Comparison of ENCODE assay signal across 8 cellular contexts in the genomic region with DNA sequence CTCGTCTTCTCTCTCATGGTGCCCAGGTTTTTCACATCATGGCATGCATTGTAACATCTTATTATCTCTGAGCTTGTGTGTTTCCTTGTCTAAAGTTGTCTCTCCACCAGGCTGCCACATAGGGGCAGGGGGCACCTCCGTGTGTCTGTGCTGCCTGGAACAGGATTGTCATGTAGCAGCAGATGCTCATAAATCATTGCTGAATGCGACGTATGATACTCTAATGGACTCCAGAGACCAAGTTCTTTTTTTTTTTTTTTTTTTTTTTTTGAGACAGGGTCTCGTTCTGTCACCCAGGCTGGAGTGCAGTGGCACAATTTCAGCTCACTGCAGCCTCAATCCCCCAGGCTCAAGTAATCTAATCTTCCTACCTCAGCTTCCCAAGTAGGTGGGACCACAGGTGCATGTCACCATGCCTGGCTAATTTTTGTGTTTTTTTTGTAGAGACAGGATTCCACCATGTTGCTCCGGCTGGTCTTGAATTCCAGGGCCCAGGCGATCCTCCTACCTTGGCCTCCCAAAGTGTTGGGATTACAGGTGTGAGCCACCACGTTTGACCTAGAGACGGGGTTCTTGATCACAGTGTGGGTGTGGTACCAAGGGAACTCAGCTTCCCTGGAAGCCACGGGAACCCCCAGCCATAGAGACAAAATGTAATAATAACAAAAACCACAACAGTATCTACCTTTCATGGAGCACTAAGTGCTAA. TPM values are rescaled to one million over a fixed set of nuclear protein-coding genes. Genes with fewer than 3 reads are reported as not detected.
DNase-seq lines count a peak whose midpoint lies in the region; ATAC-seq and TF ChIP-seq lines count a peak whose summit lies in the region.

No MANE protein-coding gene starts in this region.

- H3K27ac ChIP-seq in upper lobe of right lung (peak overlapping the region; percentile 1), SJCRH30 (no peak overlapping the region)

- no peak for DNase-seq in natural killer cell treated with Interleukin-12 subunit alpha and Interleukin-12 subunit beta and Interleukin-15 and Interleukin-18, amount 100 ng/mL, for 72 hours (ENCODE audit: low spot score)
- DNase-seq in natural killer cell (no peak), upper lobe of right lung (no peak), NCI-H345 treated with DMSO at 0.1 percent for 48 hours (lab: John Stamatoyannopoulos, UW; ENCODE audit: unreplicated experiment) (no peak), NCI-H2196 treated with DMSO at 0.1 percent for 48 hours (lab: John Stamatoyannopoulos, UW; ENCODE audit: unreplicated experiment) (no peak), SJCRH30 (no peak)
- no peak for DNase-seq in central memory CD8-positive, alpha-beta T cell (ENCODE audit: low spot score in 2 of 2)

- H3K9me3 ChIP-seq in upper lobe of right lung (no peaks in the 10 kb centered on the region), SJCRH30 (replicated peaks) (no peaks in the 10 kb centered on the region)

- peak overlapping the region; percentile 14 for H3K4me3 Mint-ChIP-seq in natural killer cell treated with Interleukin-12 subunit alpha and Interleukin-12 subunit beta and Interleukin-15 and Interleukin-18, amount 100 ng/mL, for 72 hours
- no peak overlapping the region for H3K4me3 Mint-ChIP-seq in natural killer cell
- peak overlapping the region; percentile 19 for H3K4me3 Mint-ChIP-seq in central memory CD8-positive, alpha-beta T cell

- no peaks in the 10 kb centered on the region for H3K36me3 Mint-ChIP-seq in natural killer cell treated with Interleukin-12 subunit alpha and Interleukin-12 subunit beta and Interleukin-15 and Interleukin-18, amount 100 ng/mL, for 72 hours
- H3K36me3 Mint-ChIP-seq in natural killer cell, result no peaks in the 10 kb centered on the region
- H3K36me3 Mint-ChIP-seq in central memory CD8-positive, alpha-beta T cell (ENCODE audit: insufficient read depth), result peaks cover 3% of the 10 kb centered on the region

- peak overlapping the region in 1 of 2 donors; percentile 1 for H3K27ac Mint-ChIP-seq in natural killer cell treated with Interleukin-12 subunit alpha and Interleukin-12 subunit beta and Interleukin-15 and Interleukin-18, amount 100 ng/mL, for 72 hours
- H3K27ac Mint-ChIP-seq in natural killer cell, result peak overlapping the region in 1 of 2 donors; percentile 33
- H3K27ac Mint-ChIP-seq in central memory CD8-positive, alpha-beta T cell (ENCODE audit: low read depth), result peak overlapping the region; percentile 88

- H3K9me3 Mint-ChIP-seq in natural killer cell treated with Interleukin-12 subunit alpha and Interleukin-12 subunit beta and Interleukin-15 and Interleukin-18, amount 100 ng/mL, for 72 hours, result no peaks in the 10 kb centered on the region
- no peaks in the 10 kb centered on the region for H3K9me3 Mint-ChIP-seq in natural killer cell
- H3K9me3 Mint-ChIP-seq in central memory CD8-positive, alpha-beta T cell, result no peaks in the 10 kb centered on the region

- ATAC-seq in natural killer cell treated with Interleukin-12 subunit alpha and Interleukin-12 subunit beta and Interleukin-15 and Interleukin-18, amount 100 ng/mL, for 72 hours, result no peak
- ATAC-seq in natural killer cell (no peak), HG03442 (IDR thresholded peaks at IDR 0.05; ENCODE audit: unreplicated experiment) (peak; percentile 1), upper lobe of right lung (no peak)
- no peak for ATAC-seq in central memory CD8-positive, alpha-beta T cell (replicated peaks; ENCODE audit: extremely low read depth, poor library complexity, severe bottlenecking)

- H3K4me1 ChIP-seq in upper lobe of right lung (peaks cover 28% of the 10 kb centered on the region), SJCRH30 (peaks cover 13% of the 10 kb centered on the region)

- H3K36me3 ChIP-seq in upper lobe of right lung (no peaks in the 10 kb centered on the region), SJCRH30 (no peaks in the 10 kb centered on the region)

- peaks cover 21 to 31% of the 10 kb centered on the region in 2 donors for H3K4me1 Mint-ChIP-seq in natural killer cell treated with Interleukin-12 subunit alpha and Interleukin-12 subunit beta and Interleukin-15 and Interleukin-18, amount 100 ng/mL, for 72 hours (ENCODE audit: low read depth in 2 of 2)
- peaks cover 8 to 14% of the 10 kb centered on the region in 2 donors for H3K4me1 Mint-ChIP-seq in natural killer cell
- H3K4me1 Mint-ChIP-seq in central memory CD8-positive, alpha-beta T cell, result peaks cover 23% of the 10 kb centered on the region

- peaks cover 0 to 3% of the 10 kb centered on the region in 2 donors for H3K27me3 Mint-ChIP-seq in natural killer cell treated with Interleukin-12 subunit alpha and Interleukin-12 subunit beta and Interleukin-15 and Interleukin-18, amount 100 ng/mL, for 72 hours
- H3K27me3 Mint-ChIP-seq in natural killer cell (ENCODE audit: low read depth in 2 of 2), result peaks cover 0 to 2% of the 10 kb centered on the region in 2 donors
- no peaks in the 10 kb centered on the region for H3K27me3 Mint-ChIP-seq in central memory CD8-positive, alpha-beta T cell

- TF ChIP-seq CTCF in natural killer cell (IDR thresholded peaks at IDR 0.05) (no peak), upper lobe of right lung (IDR thresholded peaks at IDR 0.05) (no peak)

- intact Hi-C loops in natural killer cell (cut with micrococcal nuclease), result loop anchor here (2.0 to 5.0 kb wide), 3 partner anchors 39 to 818 kb away; a partner anchor contains a TSS
- intact Hi-C loops in upper lobe of right lung (cut with DNase I), result no loop called here

- no peak overlapping the region for H3K4me3 ChIP-seq in upper lobe of right lung
- H3K4me3 ChIP-seq in SJCRH30, result no peak overlapping the region

- no peaks in the 10 kb centered on the region for H3K27me3 ChIP-seq in upper lobe of right lung
- no peaks in the 10 kb centered on the region for H3K27me3 ChIP-seq in SJCRH30

RNA-seq across cellular contexts. Expression of a gene that starts 4.7 kb away (rescaled TPM):
- not detected for total RNA-seq in natural killer cell treated with Interleukin-12 subunit alpha and Interleukin-12 subunit beta and Interleukin-15 and Interleukin-18, amount 100 ng/mL, for 72 hours
- total RNA-seq in natural killer cell, result 1 to 10 TPM in 1 of 3 donors, not detected in 2; 1.3 TPM
- total RNA-seq in upper lobe of right lung, result 125 TPM
- not detected in 2 replicates for total RNA-seq in SJCRH30 (2014; rRNA removed; shearing (Covaris generic))

RNA-seq across cellular contexts. Expression of a gene that starts 22.1 kb away (rescaled TPM):
- 1 to 10 TPM; 2.5 to 3.3 TPM for total RNA-seq in natural killer cell treated with Interleukin-12 subunit alpha and Interleukin-12 subunit beta and Interleukin-15 and Interleukin-18, amount 100 ng/mL, for 72 hours
- total RNA-seq in natural killer cell, result 10 to 100 TPM in 1 of 3 donors, 1 to 10 TPM in 2; 5.0 to 10.6 (median 9.3) TPM
- 19.1 TPM for total RNA-seq in upper lobe of right lung
- 4.3 and 4.6 TPM in 2 replicates for total RNA-seq in SJCRH30 (2014; rRNA removed; shearing (Covaris generic))

Comparison
In these comparisons a context has a peak if more than half of its experiments do, and no peak if none do; other contexts are left out.
1. RNA of a gene that starts 4.7 kb away (total RNA-seq): 125 TPM in upper lobe of right lung (single experiment); not detected in natural killer cell treated with Interleukin-12 subunit alpha and Interleukin-12 subunit beta and Interleukin-15 and Interleukin-18, amount 100 ng/mL, for 72 hours, 1.3 TPM in natural killer cell and not detected in SJCRH30; every median in the first group is over 10 times any median in the second.